25 cellular contexts compared by ENCODE assay signal in genomic region chr19:10428996-10429381, GRCh38. TPM values are rescaled to one million over a fixed set of nuclear protein-coding genes. Genes with fewer than 3 reads are reported as not detected.
DNase-seq lines count a peak whose midpoint lies in the region; ATAC-seq, FAIRE-seq and TF ChIP-seq lines count a peak whose summit lies in the region.
"Had no signal": no experiment of that assay in that cellular context is flagged by ENCODE, and none has a peak within 500 bp of the region (broad histone marks: within the 10 kb centered on the region; RNA-seq: fewer than 3 reads in every experiment).

No MANE protein-coding gene starts in this region.

- WGBS in small intestine, 3 donors, result 66 to 69% (median 68%) methylated on average over 5 of the region's 5 CpGs

- no peak for ATAC-seq in activated CD8-positive, alpha-beta T cell treated with anti-CD3 and anti-CD28 coated beads, Interleukin-2, amount 10 ng/mL, durations not matched to agents 7 days and 5 days
- no peak for ATAC-seq in naive B cell (ENCODE audit: low read depth in 2 of 2)
- ATAC-seq: GM23338 had no signal

- peak overlapping the region; percentile 82 to 100 (median 98) for H3K4me2 ChIP-seq in BLaER1 treated with 17β-estradiol and CSF1 and Interleukin-3, amounts not matched to agents 10 nM and 100 nM
- H3K4me2 ChIP-seq: GM23338 had no signal

- peaks cover 0 to 7% (median 0%) of the 10 kb centered on the region in 8 donors for H3K9me3 Mint-ChIP-seq in CD4-positive, alpha-beta memory T cell
- no peaks in the 10 kb centered on the region for H3K9me3 Mint-ChIP-seq in activated CD8-positive, alpha-beta T cell treated with anti-CD3 and anti-CD28 coated beads, Interleukin-2, amount 10 ng/mL, durations not matched to agents 7 days and 5 days (ENCODE audit: insufficient read depth)
- peaks cover 0 to 4% (median 2%) of the 10 kb centered on the region in 7 donors for H3K9me3 Mint-ChIP-seq in naive B cell
- H3K9me3 Mint-ChIP-seq: activated naive CD4-positive, alpha-beta T cell treated with anti-CD3 and anti-CD28 coated beads, Interleukin-2, amount 50 U/mL, for 72 hours; activated T-cell treated with anti-CD3 and anti-CD28 coated beads, Interleukin-2, amount 50 U/mL, for 24 hours had no signal

- H3K27ac ChIP-seq in BLaER1 treated with 17β-estradiol and CSF1 and Interleukin-3, amounts not matched to agents 10 nM and 100 nM, result peak overlapping the region in 4 of 11 experiments; percentile 65 to 81 (median 70); a peak in 9 of 22 replicates
- peak overlapping the region; percentile 73 for H3K27ac ChIP-seq in CD4-positive, alpha-beta memory T cell (ENCODE audit: low read depth, low read length)
- H3K27ac ChIP-seq in small intestine (ENCODE audit: low read depth in 1 of 2, low read length in 1 of 2) (no peak overlapping the region), vagina (no peak overlapping the region)
- H3K27ac ChIP-seq: tibial artery, VCaP had no signal

- peaks cover 0 to 12% of the 10 kb centered on the region in 2 donors for H3K36me3 Mint-ChIP-seq in CD4-positive, alpha-beta memory T cell
- H3K36me3 Mint-ChIP-seq in activated CD8-positive, alpha-beta T cell treated with anti-CD3 and anti-CD28 coated beads, Interleukin-2, amount 10 ng/mL, durations not matched to agents 7 days and 5 days (ENCODE audit: low read depth), result peaks cover 43% of the 10 kb centered on the region
- peaks cover 0 to 19% of the 10 kb centered on the region in 2 donors for H3K36me3 Mint-ChIP-seq in naive B cell

- H3K36me3 ChIP-seq in BLaER1 treated with 17β-estradiol and CSF1 and Interleukin-3, amounts not matched to agents 10 nM and 100 nM, result no peaks in the 10 kb centered on the region
- no peaks in the 10 kb centered on the region for H3K36me3 ChIP-seq in CD4-positive, alpha-beta memory T cell (ENCODE audit: insufficient read depth, low read length)
- H3K36me3 ChIP-seq in small intestine (ENCODE audit: control insufficient read depth in 2 of 2, insufficient read depth in 2 of 2, low read length in 2 of 2) (no peaks in the 10 kb centered on the region), vagina (no peaks in the 10 kb centered on the region)
- H3K36me3 ChIP-seq: tibial artery had no signal

- peaks cover 32 to 84% (median 56%) of the 10 kb centered on the region in 4 donors for H3K4me1 Mint-ChIP-seq in CD4-positive, alpha-beta memory T cell
- H3K4me1 Mint-ChIP-seq in activated CD8-positive, alpha-beta T cell treated with anti-CD3 and anti-CD28 coated beads, Interleukin-2, amount 10 ng/mL, durations not matched to agents 7 days and 5 days (ENCODE audit: low read depth), result peaks cover 89% of the 10 kb centered on the region
- H3K4me1 Mint-ChIP-seq in naive B cell, result peaks cover 54 to 75% (median 69%) of the 10 kb centered on the region in 3 donors

- CTCF ChIA-PET in CD4-positive, alpha-beta memory T cell (lab: Charles Lee; ENCODE audit: partially characterized antibody), result interaction anchor here (0.9 to 19.1 kb wide), 7 partner anchors 8 to 177 kb away, joined by 3 to 379 read pairs (median 6); partner anchors contain the start of genes CDC37 and MRPL4
- CTCF ChIA-PET in activated CD8-positive, alpha-beta T cell treated with anti-CD3 and anti-CD28 coated beads, Interleukin-2, amount 10 ng/mL, durations not matched to agents 7 days and 5 days (lab: Charles Lee), result interaction anchor here (1.6 to 27.0 kb wide), 3 partner anchors 19 to 160 kb away, joined by 4 to 1132 read pairs (median 4); partner anchors contain the start of genes CDC37 and PDE4A

- TF ChIP-seq CTCF in vagina (IDR thresholded peaks at IDR 0.05), result no peak

- POLR2A ChIA-PET in CD4-positive, alpha-beta memory T cell (lab: Charles Lee; ENCODE audit: partially characterized antibody), result interaction anchor here (1.0 to 26.5 kb wide), 3 partner anchors 7 to 124 kb away, joined by 5 to 470 read pairs (median 6); partner anchors contain the start of gene CDC37
- POLR2A ChIA-PET in activated CD8-positive, alpha-beta T cell treated with anti-CD3 and anti-CD28 coated beads, Interleukin-2, amount 10 ng/mL, durations not matched to agents 7 days and 5 days (lab: Charles Lee), result interaction anchor here (1.2 to 3.0 kb wide), 5 partner anchors 11 to 25 kb away, joined by 6 to 25 read pairs (median 13); partner anchors contain the start of gene CDC37

- no peak for DNase-seq in CD4-positive, alpha-beta memory T cell
- no peak for DNase-seq in activated CD8-positive, alpha-beta T cell treated with anti-CD3 and anti-CD28 coated beads, Interleukin-2, amount 10 ng/mL, durations not matched to agents 7 days and 5 days
- DNase-seq in naive B cell (no peak), small intestine (no peak), vagina (ENCODE audit: extremely low spot score in 2 of 2) (no peak)
- DNase-seq in stimulated activated CD8-positive, alpha-beta memory T cell treated with anti-CD3 and anti-CD28 coated beads, Interleukin-4, amount 100 ng/mL, for 48 hours, result no peak
- DNase-seq: activated CD4-positive, alpha-beta T cell treated with anti-CD3 and anti-CD28 coated beads, Interleukin-2, amount 50 U/mL, for 4 hours; activated T-cell treated with anti-CD3 and anti-CD28 coated beads, Interleukin-2, amount 50 U/mL, for 24 hours; Calu3; effector CD4-positive, alpha-beta T cell; foreskin melanocyte; hypothalamus; NCI-H1048; NCI-H1930; NCI-H2227 treated with DMSO at 0.1 percent for 48 hours; NCI-H748 treated with DMSO at 0.1 percent for 48 hours; OCI-M1; SHP77; tibial artery had no signal

- H4K20me1 ChIP-seq in BLaER1 treated with 17β-estradiol and CSF1 and Interleukin-3, amounts not matched to agents 10 nM and 100 nM, result peaks cover 0 to 82% (median 7%) of the 10 kb centered on the region in 11 experiments; a peak in 8 of 22 replicates

- TF ChIP-seq POLR2A in vagina (IDR thresholded peaks at IDR 0.05), result no peak

- no peak for FAIRE-seq in small intestine (lab: Jason Lieb, UNC)
- FAIRE-seq: islet of Langerhans had no signal

- H3K9ac ChIP-seq in BLaER1 treated with 17β-estradiol and CSF1 and Interleukin-3, amounts not matched to agents 10 nM and 100 nM, result peak overlapping the region in 2 of 11 experiments; percentile 8 to 55; a peak in 4 of 22 replicates

- H3K4me3 ChIP-seq in BLaER1 treated with 17β-estradiol and CSF1 and Interleukin-3, amounts not matched to agents 10 nM and 100 nM, result no peak overlapping the region
- H3K4me3 ChIP-seq in CD4-positive, alpha-beta memory T cell (ENCODE audit: low read length in 2 of 2), result no peak overlapping the region
- no peak overlapping the region for H3K4me3 ChIP-seq in small intestine (ENCODE audit: low read depth in 1 of 2, low read length in 2 of 2)
- H3K4me3 ChIP-seq in vagina, result no peak overlapping the region
- H3K4me3 ChIP-seq: GM23338, tibial artery had no signal

- peaks cover 10 to 26% of the 10 kb centered on the region in 2 donors for H3K27me3 Mint-ChIP-seq in CD4-positive, alpha-beta memory T cell
- peaks cover 2% of the 10 kb centered on the region for H3K27me3 Mint-ChIP-seq in activated CD8-positive, alpha-beta T cell treated with anti-CD3 and anti-CD28 coated beads, Interleukin-2, amount 10 ng/mL, durations not matched to agents 7 days and 5 days (ENCODE audit: low read depth)
- H3K27me3 Mint-ChIP-seq in naive B cell, result peaks cover 16 to 39% (median 22%) of the 10 kb centered on the region in 3 donors

- no peaks in the 10 kb centered on the region for H3K9me3 ChIP-seq in BLaER1 treated with 17β-estradiol and CSF1 and Interleukin-3, amounts not matched to agents 10 nM and 100 nM (replicated peaks in 1 of 11)
- no peaks in the 10 kb centered on the region for H3K9me3 ChIP-seq in CD4-positive, alpha-beta memory T cell (ENCODE audit: control insufficient read depth in 1 of 2, low read length in 2 of 2)
- H3K9me3 ChIP-seq in small intestine (ENCODE audit: control insufficient read depth, low read depth), result no peaks in the 10 kb centered on the region
- H3K9me3 ChIP-seq in vagina, result no peaks in the 10 kb centered on the region
- H3K9me3 ChIP-seq: tibial artery had no signal

- intact Hi-C loops in CD4-positive, alpha-beta memory T cell (cut with micrococcal nuclease), result no loop called here
- intact Hi-C loops in vagina (cut with DNase I), result no loop called here

- peak overlapping the region; percentile 90 to 99 (median 98) for H3K27ac Mint-ChIP-seq in CD4-positive, alpha-beta memory T cell
- peak overlapping the region; percentile 98 for H3K27ac Mint-ChIP-seq in activated CD8-positive, alpha-beta T cell treated with anti-CD3 and anti-CD28 coated beads, Interleukin-2, amount 10 ng/mL, durations not matched to agents 7 days and 5 days
- peak overlapping the region; percentile 98 to 100 (median 99) for H3K27ac Mint-ChIP-seq in naive B cell
- H3K27ac Mint-ChIP-seq: GM23338, progenitor cell of endocrine pancreas had no signal

- H3K27me3 ChIP-seq in BLaER1 treated with 17β-estradiol and CSF1 and Interleukin-3, amounts not matched to agents 10 nM and 100 nM, result peaks cover 0 to 13% (median 0%) of the 10 kb centered on the region in 11 experiments; a peak in 4 of 22 replicates
- no peaks in the 10 kb centered on the region for H3K27me3 ChIP-seq in CD4-positive, alpha-beta memory T cell (ENCODE audit: insufficient read depth, low read length)
- no peaks in the 10 kb centered on the region for H3K27me3 ChIP-seq in small intestine (ENCODE audit: control insufficient read depth in 2 of 2, insufficient read depth in 2 of 2, low read length in 2 of 2)
- no peaks in the 10 kb centered on the region for H3K27me3 ChIP-seq in vagina

- H3K4me1 ChIP-seq in BLaER1 treated with 17β-estradiol and CSF1 and Interleukin-3, amounts not matched to agents 10 nM and 100 nM, result peaks cover 83 to 100% (median 97%) of the 10 kb centered on the region in 10 experiments
- peaks cover 71% of the 10 kb centered on the region for H3K4me1 ChIP-seq in CD4-positive, alpha-beta memory T cell (ENCODE audit: insufficient read depth, low read length)
- H3K4me1 ChIP-seq in small intestine (ENCODE audit: control insufficient read depth in 2 of 2, insufficient read depth in 1 of 2, low read depth in 1 of 2, low read length in 1 of 2), result peaks cover 0 to 1% of the 10 kb centered on the region in 2 donors
- peaks cover 36% of the 10 kb centered on the region for H3K4me1 ChIP-seq in vagina

- H3K4me3 Mint-ChIP-seq in CD4-positive, alpha-beta memory T cell, result peak overlapping the region in 2 of 8 donors; percentile 32 to 90
- no peak overlapping the region for H3K4me3 Mint-ChIP-seq in activated CD8-positive, alpha-beta T cell treated with anti-CD3 and anti-CD28 coated beads, Interleukin-2, amount 10 ng/mL, durations not matched to agents 7 days and 5 days
- H3K4me3 Mint-ChIP-seq in naive B cell, result peak overlapping the region in 7 of 8 donors; percentile 9 to 89 (median 84)
- H3K4me3 Mint-ChIP-seq: activated T-cell treated with anti-CD3 and anti-CD28 coated beads, Interleukin-2, amount 50 U/mL, for 24 hours had no signal

RNA-seq across cellular contexts. Expression of gene PDE4A, which starts 8.7 kb away (rescaled TPM):
- total RNA-seq in CD4-positive, alpha-beta memory T cell, result 1 to 10 TPM; 2.5 to 3.3 TPM
- 1 to 10 TPM in 1 of 2 donors, under 1 TPM in 1; 0.81 to 5.6 TPM for polyA plus RNA-seq in CD4-positive, alpha-beta memory T cell
- total RNA-seq in activated CD8-positive, alpha-beta T cell treated with anti-CD3 and anti-CD28 coated beads, Interleukin-2, amount 10 ng/mL, durations not matched to agents 7 days and 5 days, result 10 to 100 TPM; 54.2 to 56.0 TPM
- polyA plus RNA-seq in naive B cell (ENCODE audit: low read depth in 6 of 6) (1 to 10 TPM in 1 of 6 donors, under 1 TPM in 4, not detected in 1; 0.17 to 2.8 (median 0.25) TPM), small intestine (1 to 10 TPM in 2 of 3 donors, under 1 TPM in 1; 0.67 to 3.5 (median 2.4) TPM)
- total RNA-seq in vagina, result 16.7 TPM

RNA-seq across cellular contexts. Expression of gene CDC37, which starts 25.6 kb away (rescaled TPM):
- 100 to 1,000 TPM; 180 to 185 TPM for total RNA-seq in CD4-positive, alpha-beta memory T cell
- 10 to 100 TPM; 51.8 to 87.1 TPM for polyA plus RNA-seq in CD4-positive, alpha-beta memory T cell
- 100 to 1,000 TPM; 264 to 288 TPM for total RNA-seq in activated CD8-positive, alpha-beta T cell treated with anti-CD3 and anti-CD28 coated beads, Interleukin-2, amount 10 ng/mL, durations not matched to agents 7 days and 5 days
- polyA plus RNA-seq in naive B cell (ENCODE audit: low read depth in 6 of 6), result 10 to 100 TPM; 43.9 to 73.1 (median 53.9) TPM
- 100 to 1,000 TPM; 128 to 202 (median 146) TPM for polyA plus RNA-seq in small intestine
- total RNA-seq in vagina, result 112 TPM

RNA-seq across cellular contexts. Expression of gene TYK2, which starts 48.6 kb away (rescaled TPM):
- total RNA-seq in CD4-positive, alpha-beta memory T cell, result 100 to 1,000 TPM; 297 to 314 TPM
- polyA plus RNA-seq in CD4-positive, alpha-beta memory T cell, result 10 to 100 TPM; 33.3 to 77.2 TPM
- 100 to 1,000 TPM; 216 to 240 TPM for total RNA-seq in activated CD8-positive, alpha-beta T cell treated with anti-CD3 and anti-CD28 coated beads, Interleukin-2, amount 10 ng/mL, durations not matched to agents 7 days and 5 days
- 10 to 100 TPM; 26.1 to 67.7 (median 48.5) TPM for polyA plus RNA-seq in naive B cell (ENCODE audit: low read depth in 6 of 6)
- polyA plus RNA-seq in small intestine, result 100 to 1,000 TPM in 2 of 3 donors, 10 to 100 TPM in 1; 81.8 to 162 (median 146) TPM
- 115 TPM for total RNA-seq in vagina
